ENCODE assay signal across 8 cellular contexts in genomic region chr3:172201136-172201989, GRCh38.
A peak's percentile ranks its signal among the peaks of the same experiment; 100 is the strongest.
DNase-seq lines count a peak whose midpoint lies in the region; ATAC-seq and TF ChIP-seq lines count a peak whose summit lies in the region.

No MANE protein-coding gene starts in this region.

- peak overlapping the region; percentile 91 for H3K27ac Mint-ChIP-seq in osteocyte (ENCODE audit: unreplicated experiment)

- H4K20me1 ChIP-seq in PC-9 (ENCODE audit: insufficient read depth): peaks cover 55% of the 10 kb centered on the region; the same call in 1 of the 2 replicates

- peaks cover 56% of the 10 kb centered on the region for H3K36me3 ChIP-seq in PC-9 (ENCODE audit: low read depth)

- POLR2A ChIA-PET in PC-9 (lab: Charles Lee; ENCODE audit: unreplicated experiment): interaction anchor here (0.7 kb wide), 1 partner anchor 373 kb away, joined by 4 read pairs; no protein-coding TSS in a partner anchor

- no peaks in the 10 kb centered on the region for H3K4me1 ChIP-seq in PC-9 (replicated peaks; ENCODE audit: insufficient read depth)

- peaks cover 73% of the 10 kb centered on the region for H3F3A ChIP-seq in PC-9 (ENCODE audit: insufficient read depth, low read depth)

- peaks cover 71% of the 10 kb centered on the region for H3K4me1 Mint-ChIP-seq in osteocyte (ENCODE audit: unreplicated experiment)

- CTCF ChIA-PET in PC-9 (lab: Charles Lee): no interaction called here

- H3K4me3 Mint-ChIP-seq in osteocyte (ENCODE audit: unreplicated experiment): peak overlapping the region; percentile 16

- no peaks in the 10 kb centered on the region for H3K27me3 ChIP-seq in PC-9 (ENCODE audit: insufficient read depth, low read depth)

- peaks cover 17% of the 10 kb centered on the region for H3K36me3 Mint-ChIP-seq in osteocyte (ENCODE audit: unreplicated experiment)

- H3K79me2 ChIP-seq in PC-9 (ENCODE audit: low read depth): peaks cover 94% of the 10 kb centered on the region

- no peak for ATAC-seq in GM21360 (IDR thresholded peaks at IDR 0.05; ENCODE audit: unreplicated experiment)

- DNase-seq in DMS 273 (lab: John Stamatoyannopoulos, UW; ENCODE audit: unreplicated experiment) (peak; percentile 92), PC-9 (no peak), fibroblast of gingiva (ENCODE audit: low read depth) (peak; percentile 75), osteocyte (ENCODE audit: extremely low spot score, unreplicated experiment) (peak; percentile 87), NOMO-1 (lab: John Stamatoyannopoulos, UW; ENCODE audit: unreplicated experiment in 2 of 2) (no peak), GM20000 (ENCODE audit: low spot score) (no peak), NCI-H524 (lab: John Stamatoyannopoulos, UW) (no peak)

- H3K27ac ChIP-seq in PC-9: 0 out of 2 replicates have a peak overlapping the region, but pooled peaks have one; percentile 3

- 0 out of 2 replicates have a peak, but pooled peaks cover 4% of the 10 kb centered on the region for H3K9me3 ChIP-seq in PC-9 (ENCODE audit: insufficient read depth, low read depth)

- no peaks in the 10 kb centered on the region for H3K9me2 ChIP-seq in PC-9 (ENCODE audit: insufficient read depth)

- H2AFZ ChIP-seq in PC-9: no peak overlapping the region

- H3K9me3 Mint-ChIP-seq in osteocyte (ENCODE audit: unreplicated experiment): no peaks in the 10 kb centered on the region

- intact Hi-C loops in PC-9 (cut with micrococcal nuclease; ENCODE audit: unreplicated experiment): no loop called here

- H3K4me2 ChIP-seq in PC-9: no peak overlapping the region

- H3K4me3 ChIP-seq in PC-9: no peak overlapping the region

- BruUV-seq in PC-9 (replicated peaks; lab: Mats Ljungman, UMichigan): no TSS peak

- H3K27me3 Mint-ChIP-seq in osteocyte (ENCODE audit: unreplicated experiment): no peaks in the 10 kb centered on the region

- no peak for TF ChIP-seq CTCF in PC-9 (conservative IDR thresholded peaks at IDR 0.05)
- TF ChIP-seq CTCF in osteocyte (IDR thresholded peaks at IDR 0.05): no peak
- TF ChIP-seq CTCF in GM20000 (IDR thresholded peaks at IDR 0.05; ENCODE audit: extremely low read depth, missing control alignments): no peak

Comparison
In these comparisons a context has a peak if more than half of its experiments do, and no peak if none do; other contexts are left out.
1. DNase-seq: peak in DMS 273 (single experiment), fibroblast of gingiva (single experiment) and osteocyte (single experiment); none in PC-9 (0 of 2), NOMO-1 (0 of 2), GM20000 (single experiment) and NCI-H524 (0 of 2).